In genomic region chr21:43902441-43902840, GRCh38 we compare ENCODE assay signal across 1 cellular context.
TF ChIP-seq lines count a peak whose summit lies in the region.

No MANE protein-coding gene starts in this region.

TF ChIP-seq in K562, 482 proteins besides CTCF, POLR2A, EP300 and RAD21:
- no peak for TF ChIP-seq ZNF347 (CRISPR knock-in tag; IDR thresholded peaks at IDR 0.05; ENCODE audit: low read depth)
- peak; percentile 40; the same call in 1 of the 2 replicates for TF ChIP-seq JUND (IDR thresholded peaks at IDR 0.05; ENCODE audit: borderline replicate concordance, low read depth, low read length)
- no peak for TF ChIP-seq JUND (tag; IDR thresholded peaks at IDR 0.05; ENCODE audit: borderline replicate concordance, low read depth, low read length)
- TF ChIP-seq MTA1 (IDR thresholded peaks at IDR 0.05; ENCODE audit: borderline replicate concordance), result no peak
- TF ChIP-seq, protein P1, sequence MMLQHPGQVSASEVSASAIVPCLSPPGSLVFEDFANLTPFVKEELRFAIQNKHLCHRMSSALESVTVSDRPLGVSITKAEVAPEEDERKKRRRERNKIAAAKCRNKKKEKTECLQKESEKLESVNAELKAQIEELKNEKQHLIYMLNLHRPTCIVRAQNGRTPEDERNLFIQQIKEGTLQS (IDR thresholded peaks at IDR 0.05), result peak; percentile 66
- TF ChIP-seq, protein P1 (CRISPR knock-in tag; conservative IDR thresholded peaks at IDR 0.05), result no peak
- no peak for TF ChIP-seq ZBTB17 (CRISPR knock-in tag; IDR thresholded peaks at IDR 0.05)
- no peak for TF ChIP-seq ZNF76 (CRISPR knock-in tag; IDR thresholded peaks at IDR 0.05; ENCODE audit: borderline replicate concordance)
- TF ChIP-seq RNF2 (IDR thresholded peaks at IDR 0.05), result no peak
- TF ChIP-seq MLX (CRISPR knock-in tag; conservative IDR thresholded peaks at IDR 0.05), result no peak
